ENCODE assay signal across 15 cellular contexts in genomic region chr9:109868222-109868621, GRCh38.
DNase-seq lines count a peak whose midpoint lies in the region; ATAC-seq and TF ChIP-seq lines count a peak whose summit lies in the region.
"Had no signal": no experiment of that assay in that cellular context is flagged by ENCODE, and none has a peak within 500 bp of the region (broad histone marks: within the 10 kb centered on the region; RNA-seq: fewer than 3 reads in every experiment).

No MANE protein-coding gene starts in this region.

- no peak overlapping the region for H3K4me3 Mint-ChIP-seq in endodermal cell
- H3K4me3 Mint-ChIP-seq: activated CD4-positive, alpha-beta T cell treated with anti-CD3 and anti-CD28 coated beads, Interleukin-2, amount 10 ng/mL, durations not matched to agents 24 days and 14 days; CD4-positive, CD25-positive, alpha-beta regulatory T cell had no signal

- DNase-seq in endodermal cell (peak; percentile 55), inferior parietal cortex (ENCODE audit: extremely low spot score) (peak; percentile 69), substantia nigra (lab: John Stamatoyannopoulos, UW) (peak in 15 of 49 donors; percentile 13 to 51 (median 22)), NAMALWA (ENCODE audit: low spot score) (no peak), right lobe of liver (no peak), DMS53 treated with DMSO at 0.1 percent for 48 hours (lab: John Stamatoyannopoulos, UW; ENCODE audit: unreplicated experiment) (no peak)
- DNase-seq: activated CD4-positive, alpha-beta T cell treated with anti-CD3 and anti-CD28 coated beads, Interleukin-2, amount 10 ng/mL, durations not matched to agents 24 days and 14 days; activated T-cell treated with anti-CD3 and anti-CD28 coated beads, Interleukin-2, amount 50 U/mL, for 48 hours; CD4-positive, CD25-positive, alpha-beta regulatory T cell; foreskin keratinocyte; NCI-H2107 had no signal

- H3K4me1 ChIP-seq in endodermal cell (ENCODE audit: control insufficient read depth, insufficient read depth, low read length) (no peaks in the 10 kb centered on the region), right lobe of liver (no peaks in the 10 kb centered on the region)
- H3K4me1 ChIP-seq: foreskin keratinocyte, parathyroid adenoma had no signal

- 83 to 84% methylated on average over 2 to 4 of the region's 4 CpGs for WGBS in endodermal cell (ENCODE audit: insufficient coverage in 1 of 2, insufficient read length in 1 of 2), 2 experiments
- WGBS in right lobe of liver (ENCODE audit: insufficient coverage, low coverage, low lambda C conversion rate, missing lambda C conversion rate), result 53% methylated on average over 4 of the region's 4 CpGs

- H3K27me3 ChIP-seq in endodermal cell (ENCODE audit: control insufficient read depth, insufficient read depth, low read length, poor library complexity, severe bottlenecking), result no peaks in the 10 kb centered on the region
- H3K27me3 ChIP-seq in right lobe of liver, result no peaks in the 10 kb centered on the region

- ATAC-seq in right lobe of liver (no peak), GM18870 (IDR thresholded peaks at IDR 0.05; ENCODE audit: unreplicated experiment) (no peak)
- ATAC-seq: foreskin keratinocyte, HCT116 had no signal

- H3K9me3 Mint-ChIP-seq in endodermal cell, result no peaks in the 10 kb centered on the region
- H3K9me3 Mint-ChIP-seq: activated CD4-positive, alpha-beta T cell treated with anti-CD3 and anti-CD28 coated beads, Interleukin-2, amount 10 ng/mL, durations not matched to agents 24 days and 14 days had no signal

- H3K27me3 Mint-ChIP-seq in endodermal cell (ENCODE audit: insufficient read depth), result no peaks in the 10 kb centered on the region

- no peaks in the 10 kb centered on the region for H3K36me3 Mint-ChIP-seq in endodermal cell (ENCODE audit: low read depth)
- H3K36me3 Mint-ChIP-seq: CD4-positive, CD25-positive, alpha-beta regulatory T cell had no signal

- no peak for TF ChIP-seq CTCF in endodermal cell (conservative IDR thresholded peaks at IDR 0.05)
- no peak for TF ChIP-seq CTCF in right lobe of liver (IDR thresholded peaks at IDR 0.05)

- no peaks in the 10 kb centered on the region for H3K4me1 Mint-ChIP-seq in endodermal cell
- H3K4me1 Mint-ChIP-seq: CD4-positive, CD25-positive, alpha-beta regulatory T cell had no signal

- no peaks in the 10 kb centered on the region for H3K9me3 ChIP-seq in endodermal cell (ENCODE audit: control insufficient read depth, low read length)
- no peaks in the 10 kb centered on the region for H3K9me3 ChIP-seq in right lobe of liver

- no peak for TF ChIP-seq POLR2A in right lobe of liver (IDR thresholded peaks at IDR 0.05)

- no peak overlapping the region for H3K9ac ChIP-seq in endodermal cell (ENCODE audit: extremely low read depth, low read length, poor library complexity, severe bottlenecking)
- H3K9ac ChIP-seq: parathyroid adenoma had no signal

- H3K27ac Mint-ChIP-seq in endodermal cell, result no peak overlapping the region
- H3K27ac Mint-ChIP-seq: activated CD4-positive, alpha-beta T cell treated with anti-CD3 and anti-CD28 coated beads, Interleukin-2, amount 10 ng/mL, durations not matched to agents 24 days and 14 days; CD4-positive, CD25-positive, alpha-beta regulatory T cell had no signal

- peak overlapping the region; percentile 89 for H3K27ac ChIP-seq in angular gyrus (ENCODE audit: low read depth, low read length)
- H3K27ac ChIP-seq in endodermal cell (ENCODE audit: low read depth, low read length), result no peak overlapping the region
- peak overlapping the region; percentile 90 for H3K27ac ChIP-seq in substantia nigra (ENCODE audit: low read depth, low read length, poor library complexity, severe bottlenecking)
- no peak overlapping the region for H3K27ac ChIP-seq in right lobe of liver
- H3K27ac ChIP-seq: foreskin keratinocyte, parathyroid adenoma had no signal

- intact Hi-C loops in right lobe of liver (cut with DNase I), result no loop called here

- no peak overlapping the region for H3K4me3 ChIP-seq in endodermal cell (ENCODE audit: low read length)
- H3K4me3 ChIP-seq in right lobe of liver, result no peak overlapping the region

- no peaks in the 10 kb centered on the region for H3K36me3 ChIP-seq in endodermal cell (ENCODE audit: control insufficient read depth, insufficient read depth, low read length)
- H3K36me3 ChIP-seq in right lobe of liver, result peaks cover 0 to 3% (median 0%) of the 10 kb centered on the region in 4 donors

Comparison
In these comparisons a context has a peak if more than half of its experiments do, and no peak if none do; other contexts are left out.
1. H3K27ac ChIP-seq: peak in angular gyrus (single experiment) and substantia nigra (single experiment); none in endodermal cell (single experiment) and right lobe of liver (0 of 3).
2. DNase-seq: peak in endodermal cell (single experiment) and inferior parietal cortex (single experiment); none in NAMALWA (single experiment), right lobe of liver (0 of 3) and DMS53 treated with DMSO at 0.1 percent for 48 hours (single experiment).